In the genomic region with DNA sequence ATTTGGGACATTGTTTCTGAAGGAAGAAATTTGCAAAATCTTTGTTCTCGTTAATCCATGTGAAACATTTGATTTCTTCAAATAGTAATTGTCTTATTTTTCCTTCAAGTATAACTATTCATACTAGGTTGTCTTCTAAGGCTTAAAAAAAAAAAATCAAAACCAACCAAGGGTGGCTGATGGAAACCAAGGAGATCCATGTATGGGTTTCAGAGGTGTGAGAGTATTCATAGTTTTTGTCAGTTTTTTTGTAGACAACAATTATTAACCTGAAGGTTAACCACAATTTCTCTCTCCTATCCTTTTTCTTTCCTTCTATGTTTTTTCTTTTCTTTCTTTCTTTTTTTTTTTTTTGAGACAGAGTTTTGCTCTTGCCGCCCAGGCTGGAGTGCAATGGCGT, we compare ENCODE assay signal across 27 cellular contexts. TPM values are rescaled to one million over a fixed set of nuclear protein-coding genes. Genes with fewer than 3 reads are reported as not detected.
DNase-seq lines count a peak whose midpoint lies in the region; ATAC-seq and TF ChIP-seq lines count a peak whose summit lies in the region.
"Had no signal": no experiment of that assay in that cellular context is flagged by ENCODE, and none has a peak within 500 bp of the region (broad histone marks: within the 10 kb centered on the region; RNA-seq: fewer than 3 reads in every experiment).

No MANE protein-coding gene starts in this region.

- H3K4me1 ChIP-seq in smooth muscle cell (ENCODE audit: low read depth) (peaks cover 4% of the 10 kb centered on the region), right cardiac atrium (ENCODE audit: control insufficient read depth, insufficient read depth, low read length) (peaks cover 8% of the 10 kb centered on the region)
- H3K4me1 ChIP-seq: BLaER1 had no signal

- H3K79me2 ChIP-seq in smooth muscle cell (ENCODE audit: low read depth), result peaks cover 5% of the 10 kb centered on the region

- H3K4me3 ChIP-seq in smooth muscle cell (no peak overlapping the region), right cardiac atrium (ENCODE audit: low read length) (no peak overlapping the region)
- H3K4me3 ChIP-seq: BLaER1, GM23338, SK-N-MC had no signal

- DNase-seq in COLO668 (lab: John Stamatoyannopoulos, UW; ENCODE audit: unreplicated experiment), result no peak
- no peak for DNase-seq in smooth muscle cell (lab: John Stamatoyannopoulos, UW; ENCODE audit: unreplicated experiment)
- no peak for DNase-seq in right cardiac atrium
- no peak for DNase-seq in SKM-1 (lab: John Stamatoyannopoulos, UW; ENCODE audit: unreplicated experiment)
- DNase-seq: CD4-positive, CD25-positive, alpha-beta regulatory T cell; COR-L47; DMS53; H9; Karpas-422; NCI-H1092; NCI-H1417 treated with DMSO at 0.1 percent for 48 hours; NCI-H1694 treated with DMSO at 0.1 percent for 48 hours; NCI-H2171 treated with DMSO at 0.1 percent for 48 hours; NCI-H345; NCI-H524; NCI-H748 treated with DMSO at 0.1 percent for 48 hours; SIG-M5; SW 1271; T-helper 9 cell had no signal

- no peak overlapping the region for H3K4me2 ChIP-seq in smooth muscle cell
- H3K4me2 ChIP-seq: BLaER1, GM23338 had no signal

- no peak overlapping the region for H3K9ac ChIP-seq in smooth muscle cell (ENCODE audit: low read depth)
- H3K9ac ChIP-seq: BLaER1 had no signal

- TF ChIP-seq CTCF in smooth muscle cell (IDR thresholded peaks at IDR 0.05; ENCODE audit: borderline replicate concordance, insufficient read depth, poor library complexity, severe bottlenecking), result no peak

- no peaks in the 10 kb centered on the region for H3K9me3 ChIP-seq in smooth muscle cell (replicated peaks; ENCODE audit: low read depth)
- no peaks in the 10 kb centered on the region for H3K9me3 ChIP-seq in right cardiac atrium (ENCODE audit: control insufficient read depth, low read length)

- H3F3A ChIP-seq in smooth muscle cell (ENCODE audit: low read depth), result no peaks in the 10 kb centered on the region

- peaks cover 71% of the 10 kb centered on the region for H4K20me1 ChIP-seq in smooth muscle cell (ENCODE audit: low read depth)

- H3K36me3 ChIP-seq in smooth muscle cell (ENCODE audit: low read depth), result peaks cover 12% of the 10 kb centered on the region

- 88% methylated on average over 2 of the region's 3 CpGs for WGBS in smooth muscle cell (ENCODE audit: low lambda C conversion rate)
- 94% methylated on average over 3 of the region's 3 CpGs for WGBS in right cardiac atrium

- peak; percentile 80 for ATAC-seq in GM18861 (IDR thresholded peaks at IDR 0.05; ENCODE audit: unreplicated experiment)
- peak; percentile 66 for ATAC-seq in GM19467 (IDR thresholded peaks at IDR 0.05; ENCODE audit: unreplicated experiment)
- ATAC-seq in HG02938 (IDR thresholded peaks at IDR 0.05; ENCODE audit: unreplicated experiment), result peak; percentile 69
- ATAC-seq in HG03457 (IDR thresholded peaks at IDR 0.05; ENCODE audit: unreplicated experiment), result peak; percentile 60
- ATAC-seq in right cardiac atrium, result no peak
- ATAC-seq: GM23338, HepG2 had no signal

- H3K27me3 ChIP-seq in smooth muscle cell (ENCODE audit: low read depth) (no peaks in the 10 kb centered on the region), right cardiac atrium (ENCODE audit: control insufficient read depth, insufficient read depth) (no peaks in the 10 kb centered on the region)
- H3K27me3 ChIP-seq: BLaER1 had no signal

- H3K27ac ChIP-seq in smooth muscle cell (ENCODE audit: low read depth) (no peak overlapping the region), right cardiac atrium (ENCODE audit: low read length) (no peak overlapping the region)
- H3K27ac ChIP-seq: BLaER1, SK-N-MC had no signal

- intact Hi-C loops in right cardiac atrium (cut with DNase I), result no loop called here

- no peak overlapping the region for H2AFZ ChIP-seq in smooth muscle cell (ENCODE audit: low read depth)
- H2AFZ ChIP-seq: GM23338 had no signal

RNA-seq across cellular contexts. Expression of a gene that starts 35.4 kb away (rescaled TPM):
- total RNA-seq in smooth muscle cell (20.2 and 39.7 TPM in 2 replicates), right cardiac atrium (10 to 100 TPM; 16.0 to 20.6 (median 17.5) TPM)
- polyA plus RNA-seq in smooth muscle cell (7.3 and 7.5 TPM in 2 replicates), right cardiac atrium (6.4 TPM)

Comparison
In these comparisons a context has a peak if more than half of its experiments do, and no peak if none do; other contexts are left out.
1. ATAC-seq: peak in GM18861 (single experiment), GM19467 (single experiment), HG02938 (single experiment) and HG03457 (single experiment); none in right cardiac atrium (0 of 2).